ENCODE assay signal across 23 cellular contexts in genomic region chr15:63872759-63873510, GRCh38. TPM values are rescaled to one million over a fixed set of nuclear protein-coding genes. Genes with fewer than 3 reads are reported as not detected.
DNase-seq lines count a peak whose midpoint lies in the region; ATAC-seq, FAIRE-seq and TF ChIP-seq lines count a peak whose summit lies in the region.
"Had no signal": no experiment of that assay in that cellular context is flagged by ENCODE, and none has a peak within 500 bp of the region (broad histone marks: within the 10 kb centered on the region; RNA-seq: fewer than 3 reads in every experiment).

No MANE protein-coding gene starts in this region.

- no peak for TF ChIP-seq POLR2A in suprapubic skin (IDR thresholded peaks at IDR 0.05)

- no peak for ATAC-seq in activated naive CD8-positive, alpha-beta T cell treated with anti-CD3 and anti-CD28 coated beads, Interleukin-2, amount 50 U/mL, for 24 hours
- ATAC-seq in stimulated activated effector memory CD8-positive, alpha-beta T cell treated with anti-CD3 and anti-CD28 coated beads, Interleukin-12 subunit alpha, Interleukin-12 subunit beta, amount 100 ng/mL, for 72 hours, result no peak
- ATAC-seq: A549; lower lobe of right lung; stimulated activated naive CD8-positive, alpha-beta T cell treated with anti-CD3 and anti-CD28 coated beads, Interleukin-15, amount 100 ng/mL, for 72 hours had no signal

- no peak for TF ChIP-seq EP300 in suprapubic skin (IDR thresholded peaks at IDR 0.05)

- H3K9ac ChIP-seq in astrocyte (ENCODE audit: low read length), result no peak overlapping the region

- no peak overlapping the region for H3K4me3 ChIP-seq in astrocyte (ENCODE audit: insufficient read depth, low read depth, low read length)
- no peak overlapping the region for H3K4me3 ChIP-seq in suprapubic skin
- H3K4me3 ChIP-seq: A549, breast epithelium, coronary artery, lower lobe of right lung had no signal

- 87% methylated on average over 8 of the region's 8 CpGs for WGBS in suprapubic skin

- H3K27ac ChIP-seq in astrocyte (ENCODE audit: low read depth, low read length) (no peak overlapping the region), suprapubic skin (no peak overlapping the region)
- H3K27ac ChIP-seq: A549, breast epithelium, coronary artery, lower lobe of right lung, VCaP had no signal

- H3K9me3 ChIP-seq in astrocyte (ENCODE audit: insufficient read depth, low read depth, low read length) (no peaks in the 10 kb centered on the region), suprapubic skin (no peaks in the 10 kb centered on the region)
- H3K9me3 ChIP-seq: A549, breast epithelium, lower lobe of right lung had no signal

- H3K36me3 Mint-ChIP-seq in activated naive CD8-positive, alpha-beta T cell treated with anti-CD3 and anti-CD28 coated beads for 36 hours, result peaks cover 3% of the 10 kb centered on the region
- no peaks in the 10 kb centered on the region for H3K36me3 Mint-ChIP-seq in activated naive CD8-positive, alpha-beta T cell treated with anti-CD3 and anti-CD28 coated beads, Interleukin-2, amount 50 U/mL, for 24 hours (ENCODE audit: low read depth)
- H3K36me3 Mint-ChIP-seq in astrocyte (ENCODE audit: low read depth, unreplicated experiment) (no peaks in the 10 kb centered on the region), immature natural killer cell (no peaks in the 10 kb centered on the region)
- H3K36me3 Mint-ChIP-seq in stimulated activated effector memory CD8-positive, alpha-beta T cell treated with anti-CD3 and anti-CD28 coated beads, Interleukin-12 subunit alpha, Interleukin-12 subunit beta, amount 100 ng/mL, for 72 hours, result no peaks in the 10 kb centered on the region

- peak overlapping the region; percentile 57 for H3K27ac Mint-ChIP-seq in activated naive CD8-positive, alpha-beta T cell treated with anti-CD3 and anti-CD28 coated beads for 36 hours
- no peak overlapping the region for H3K27ac Mint-ChIP-seq in activated naive CD8-positive, alpha-beta T cell treated with anti-CD3 and anti-CD28 coated beads, Interleukin-2, amount 50 U/mL, for 24 hours
- H3K27ac Mint-ChIP-seq in astrocyte (ENCODE audit: unreplicated experiment) (peak overlapping the region; percentile 16), immature natural killer cell (no peak overlapping the region)
- no peak overlapping the region for H3K27ac Mint-ChIP-seq in stimulated activated effector memory CD8-positive, alpha-beta T cell treated with anti-CD3 and anti-CD28 coated beads, Interleukin-12 subunit alpha, Interleukin-12 subunit beta, amount 100 ng/mL, for 72 hours
- H3K27ac Mint-ChIP-seq: stimulated activated naive CD8-positive, alpha-beta T cell treated with anti-CD3 and anti-CD28 coated beads, Interleukin-15, amount 100 ng/mL, for 72 hours had no signal

- H3K9me3 Mint-ChIP-seq in activated naive CD8-positive, alpha-beta T cell treated with anti-CD3 and anti-CD28 coated beads for 36 hours, result peaks cover 4% of the 10 kb centered on the region
- H3K9me3 Mint-ChIP-seq in activated naive CD8-positive, alpha-beta T cell treated with anti-CD3 and anti-CD28 coated beads, Interleukin-2, amount 50 U/mL, for 24 hours, result peaks cover 5% of the 10 kb centered on the region
- H3K9me3 Mint-ChIP-seq in astrocyte (ENCODE audit: unreplicated experiment), result no peaks in the 10 kb centered on the region
- H3K9me3 Mint-ChIP-seq in stimulated activated effector memory CD8-positive, alpha-beta T cell treated with anti-CD3 and anti-CD28 coated beads, Interleukin-12 subunit alpha, Interleukin-12 subunit beta, amount 100 ng/mL, for 72 hours, result no peaks in the 10 kb centered on the region
- H3K9me3 Mint-ChIP-seq in immature natural killer cell, result peaks cover 0 to 3% (median 0%) of the 10 kb centered on the region in 6 donors

- H4K20me1 ChIP-seq in astrocyte (ENCODE audit: insufficient read depth, low read length), result no peaks in the 10 kb centered on the region

- FAIRE-seq in astrocyte (lab: Jason Lieb, UNC), result no peak
- FAIRE-seq: A549, GM18507, H1 had no signal

- H3K27me3 ChIP-seq in astrocyte (ENCODE audit: insufficient read depth, low read length) (no peaks in the 10 kb centered on the region), suprapubic skin (no peaks in the 10 kb centered on the region)
- H3K27me3 ChIP-seq: breast epithelium had no signal

- no peaks in the 10 kb centered on the region for H3K79me2 ChIP-seq in astrocyte (ENCODE audit: insufficient read depth, low read length)

- H3K36me3 ChIP-seq in astrocyte (ENCODE audit: insufficient read depth, low read length), result no peaks in the 10 kb centered on the region
- no peaks in the 10 kb centered on the region for H3K36me3 ChIP-seq in suprapubic skin
- H3K36me3 ChIP-seq: breast epithelium, lower lobe of right lung had no signal

- H3K4me1 Mint-ChIP-seq in activated naive CD8-positive, alpha-beta T cell treated with anti-CD3 and anti-CD28 coated beads for 36 hours, result peaks cover 20% of the 10 kb centered on the region
- peaks cover 25% of the 10 kb centered on the region for H3K4me1 Mint-ChIP-seq in activated naive CD8-positive, alpha-beta T cell treated with anti-CD3 and anti-CD28 coated beads, Interleukin-2, amount 50 U/mL, for 24 hours
- peaks cover 10% of the 10 kb centered on the region for H3K4me1 Mint-ChIP-seq in astrocyte (ENCODE audit: low read depth, unreplicated experiment)
- H3K4me1 Mint-ChIP-seq in stimulated activated effector memory CD8-positive, alpha-beta T cell treated with anti-CD3 and anti-CD28 coated beads, Interleukin-12 subunit alpha, Interleukin-12 subunit beta, amount 100 ng/mL, for 72 hours, result peaks cover 9% of the 10 kb centered on the region
- no peaks in the 10 kb centered on the region for H3K4me1 Mint-ChIP-seq in immature natural killer cell

- no peaks in the 10 kb centered on the region for H3K27me3 Mint-ChIP-seq in activated naive CD8-positive, alpha-beta T cell treated with anti-CD3 and anti-CD28 coated beads for 36 hours
- H3K27me3 Mint-ChIP-seq in activated naive CD8-positive, alpha-beta T cell treated with anti-CD3 and anti-CD28 coated beads, Interleukin-2, amount 50 U/mL, for 24 hours, result no peaks in the 10 kb centered on the region
- H3K27me3 Mint-ChIP-seq in astrocyte (ENCODE audit: low read depth, unreplicated experiment), result peaks cover 9% of the 10 kb centered on the region
- peaks cover 0 to 3% (median 2%) of the 10 kb centered on the region in 3 donors for H3K27me3 Mint-ChIP-seq in immature natural killer cell (ENCODE audit: low read depth in 3 of 3)
- H3K27me3 Mint-ChIP-seq: stimulated activated naive CD8-positive, alpha-beta T cell treated with anti-CD3 and anti-CD28 coated beads, Interleukin-15, amount 100 ng/mL, for 72 hours had no signal

- H3K4me1 ChIP-seq in astrocyte (ENCODE audit: insufficient read depth, low read length) (no peaks in the 10 kb centered on the region), suprapubic skin (no peaks in the 10 kb centered on the region)
- H3K4me1 ChIP-seq: breast epithelium, lower lobe of right lung had no signal

- H3K4me3 Mint-ChIP-seq in activated naive CD8-positive, alpha-beta T cell treated with anti-CD3 and anti-CD28 coated beads for 36 hours, result no peak overlapping the region
- no peak overlapping the region for H3K4me3 Mint-ChIP-seq in activated naive CD8-positive, alpha-beta T cell treated with anti-CD3 and anti-CD28 coated beads, Interleukin-2, amount 50 U/mL, for 24 hours
- H3K4me3 Mint-ChIP-seq in astrocyte (ENCODE audit: unreplicated experiment), result no peak overlapping the region
- no peak overlapping the region for H3K4me3 Mint-ChIP-seq in stimulated activated effector memory CD8-positive, alpha-beta T cell treated with anti-CD3 and anti-CD28 coated beads, Interleukin-12 subunit alpha, Interleukin-12 subunit beta, amount 100 ng/mL, for 72 hours
- H3K4me3 Mint-ChIP-seq in immature natural killer cell, result no peak overlapping the region
- H3K4me3 Mint-ChIP-seq: stimulated activated naive CD8-positive, alpha-beta T cell treated with anti-CD3 and anti-CD28 coated beads, Interleukin-15, amount 100 ng/mL, for 72 hours had no signal

- no peak for TF ChIP-seq CTCF in astrocyte (IDR thresholded peaks at IDR 0.05; ENCODE audit: insufficient read depth, low read depth, low read length)
- TF ChIP-seq CTCF in suprapubic skin (IDR thresholded peaks at IDR 0.05), result no peak

- no peak overlapping the region for H2AFZ ChIP-seq in astrocyte (ENCODE audit: low read depth, low read length)

- peak overlapping the region; percentile 23 for H3K4me2 ChIP-seq in astrocyte (ENCODE audit: low read length)
- H3K4me2 ChIP-seq: A549 had no signal

- no peak for DNase-seq in activated naive CD8-positive, alpha-beta T cell treated with anti-CD3 and anti-CD28 coated beads for 36 hours
- no peak for DNase-seq in activated naive CD8-positive, alpha-beta T cell treated with anti-CD3 and anti-CD28 coated beads, Interleukin-2, amount 50 U/mL, for 24 hours
- DNase-seq in astrocyte (ENCODE audit: low read depth) (peak; percentile 56), kidney glomerular epithelial cell (lab: John Stamatoyannopoulos, UW) (peak; percentile 38), suprapubic skin (ENCODE audit: low spot score in 2 of 2) (peak; percentile 6 to 10), DMS79 (lab: John Stamatoyannopoulos, UW) (no peak), immature natural killer cell (no peak)
- DNase-seq in stimulated activated effector memory CD8-positive, alpha-beta T cell treated with anti-CD3 and anti-CD28 coated beads, Interleukin-12 subunit alpha, Interleukin-12 subunit beta, amount 100 ng/mL, for 72 hours (ENCODE audit: low spot score in 2 of 2), result no peak
- DNase-seq: activated CD4-positive, alpha-beta T cell treated with anti-CD3 and anti-CD28 coated beads, Interleukin-2, amount 50 U/mL, for 1 hour; C1 segment of cervical spinal cord; Calu3; Kasumi-1; lower lobe of right lung; NCI-H1694 treated with DMSO at 0.1 percent for 48 hours; SHP77; stimulated activated CD4-positive, alpha-beta T cell treated with anti-CD3 and anti-CD28 coated beads, Interleukin-4, amount 100 ng/mL, for 24 hours; stimulated activated naive CD8-positive, alpha-beta T cell treated with anti-CD3 and anti-CD28 coated beads, Interleukin-15, amount 100 ng/mL, for 72 hours had no signal

RNA-seq across cellular contexts. Expression of gene HERC1, which starts 39.2 kb away (rescaled TPM):
- total RNA-seq in activated naive CD8-positive, alpha-beta T cell treated with anti-CD3 and anti-CD28 coated beads for 36 hours, result 10 to 100 TPM; 45.0 to 50.4 TPM
- total RNA-seq in astrocyte, result 45.6 and 52.7 TPM in 2 replicates
- total RNA-seq in suprapubic skin, result 100 to 1,000 TPM in 3 of 4 donors, 10 to 100 TPM in 1; 74.2 to 155 (median 112) TPM
- 10 to 100 TPM; 15.9 to 48.0 (median 26.4) TPM for polyA plus RNA-seq in immature natural killer cell

Comparison
In these comparisons a context has a peak if more than half of its experiments do, and no peak if none do; other contexts are left out.
1. H3K27ac Mint-ChIP-seq: peak in activated naive CD8-positive, alpha-beta T cell treated with anti-CD3 and anti-CD28 coated beads for 36 hours (single experiment) and astrocyte (single experiment); none in activated naive CD8-positive, alpha-beta T cell treated with anti-CD3 and anti-CD28 coated beads, Interleukin-2, amount 50 U/mL, for 24 hours (single experiment), stimulated activated effector memory CD8-positive, alpha-beta T cell treated with anti-CD3 and anti-CD28 coated beads, Interleukin-12 subunit alpha, Interleukin-12 subunit beta, amount 100 ng/mL, for 72 hours (single experiment) and immature natural killer cell (0 of 6).
2. DNase-seq: peak in astrocyte (single experiment), kidney glomerular epithelial cell (single experiment) and suprapubic skin (2 of 2); none in activated naive CD8-positive, alpha-beta T cell treated with anti-CD3 and anti-CD28 coated beads for 36 hours (single experiment), activated naive CD8-positive, alpha-beta T cell treated with anti-CD3 and anti-CD28 coated beads, Interleukin-2, amount 50 U/mL, for 24 hours (single experiment), DMS79 (single experiment), stimulated activated effector memory CD8-positive, alpha-beta T cell treated with anti-CD3 and anti-CD28 coated beads, Interleukin-12 subunit alpha, Interleukin-12 subunit beta, amount 100 ng/mL, for 72 hours (0 of 2) and immature natural killer cell (0 of 3).